In genomic region chr20:53097371-53097770, GRCh38 we compare ENCODE assay signal across 22 cellular contexts.
DNase-seq lines count a peak whose midpoint lies in the region; FAIRE-seq and TF ChIP-seq lines count a peak whose summit lies in the region.
"Had no signal": no experiment of that assay in that cellular context is flagged by ENCODE, and none has a peak within 500 bp of the region (broad histone marks: within the 10 kb centered on the region; RNA-seq: fewer than 3 reads in every experiment).

No MANE protein-coding gene starts in this region.

- H3K9me3 Mint-ChIP-seq in nephron (peaks cover 2% of the 10 kb centered on the region), nephron progenitor cell (peaks cover 21% of the 10 kb centered on the region)

- H3K4me1 ChIP-seq in BE2C = peaks cover 33% of the 10 kb centered on the region
- H3K4me1 ChIP-seq: A549 had no signal

- H3K4me1 Mint-ChIP-seq in nephron (peaks cover 49% of the 10 kb centered on the region), nephron progenitor cell (peaks cover 32% of the 10 kb centered on the region)

- no peaks in the 10 kb centered on the region for H3K9me3 ChIP-seq in BE2C
- H3K9me3 ChIP-seq: A549 had no signal

- H3K27ac Mint-ChIP-seq in nephron (peak overlapping the region in 2 of 3 experiments; percentile 37 to 61), nephron progenitor cell (no peak overlapping the region)
- H3K27ac Mint-ChIP-seq: B cell had no signal

- DNase-seq in BE2C = peak; percentile 24
- no peak for DNase-seq in HTR-8/SVneo (ENCODE audit: insufficient read length, low spot score)
- peak; percentile 7 for DNase-seq in NCI-H82 treated with DMSO at 0.1 percent for 48 hours (lab: John Stamatoyannopoulos, UW; ENCODE audit: unreplicated experiment)
- no peak for DNase-seq in nephron progenitor cell
- DNase-seq in LoVo (ENCODE audit: low spot score) = no peak
- DNase-seq in activated gamma-delta T cell (lab: John Stamatoyannopoulos, UW) = no peak
- DNase-seq: DMS79 treated with DMSO at 0.1 percent for 48 hours, Kasumi-1, MM.1S, NCI-H1092, NCI-H1436, NCI-H2029, NCI-H2227 treated with DMSO at 0.1 percent for 48 hours, NCI-H510A treated with DMSO at 0.1 percent for 48 hours, OCI-M1, SHP77 had no signal

- H3K36me3 Mint-ChIP-seq in nephron (ENCODE audit: low read depth) (peaks cover 18% of the 10 kb centered on the region), nephron progenitor cell (ENCODE audit: low read depth) (peaks cover 52% of the 10 kb centered on the region)

- FAIRE-seq in HTR-8/SVneo (lab: Jason Lieb, UNC) = peak; percentile 78
- FAIRE-seq: A549, D721Med, H54 had no signal

- no peaks in the 10 kb centered on the region for H3K27me3 ChIP-seq in BE2C

- H3K36me3 ChIP-seq in BE2C = no peaks in the 10 kb centered on the region

- H3K4me3 Mint-ChIP-seq in nephron (no peak overlapping the region), nephron progenitor cell (no peak overlapping the region)
- H3K4me3 Mint-ChIP-seq: B cell had no signal

- no peak overlapping the region for H3K4me3 ChIP-seq in BE2C (ENCODE audit: low read depth, low read length)
- H3K4me3 ChIP-seq: A549, SK-N-MC had no signal

- H3K27me3 Mint-ChIP-seq in nephron (ENCODE audit: low read depth) (no peaks in the 10 kb centered on the region), nephron progenitor cell (ENCODE audit: low read depth, poor library complexity) (no peaks in the 10 kb centered on the region)
- H3K27me3 Mint-ChIP-seq: B cell had no signal

- TF ChIP-seq CTCF in BE2C (IDR thresholded peaks at IDR 0.05; ENCODE audit: low read depth, low read length) (no peak), nephron (IDR thresholded peaks at IDR 0.05; ENCODE audit: unreplicated experiment in 3 of 3) (no peak), nephron progenitor cell (IDR thresholded peaks at IDR 0.05) (no peak)

Comparison
In these comparisons a context has a peak if more than half of its experiments do, and no peak if none do; other contexts are left out.
1. DNase-seq: peak in BE2C (single experiment) and NCI-H82 treated with DMSO at 0.1 percent for 48 hours (single experiment); none in HTR-8/SVneo (single experiment), nephron progenitor cell (single experiment), LoVo (single experiment) and activated gamma-delta T cell (single experiment).